8 cellular contexts compared by ENCODE assay signal in the genomic region with DNA sequence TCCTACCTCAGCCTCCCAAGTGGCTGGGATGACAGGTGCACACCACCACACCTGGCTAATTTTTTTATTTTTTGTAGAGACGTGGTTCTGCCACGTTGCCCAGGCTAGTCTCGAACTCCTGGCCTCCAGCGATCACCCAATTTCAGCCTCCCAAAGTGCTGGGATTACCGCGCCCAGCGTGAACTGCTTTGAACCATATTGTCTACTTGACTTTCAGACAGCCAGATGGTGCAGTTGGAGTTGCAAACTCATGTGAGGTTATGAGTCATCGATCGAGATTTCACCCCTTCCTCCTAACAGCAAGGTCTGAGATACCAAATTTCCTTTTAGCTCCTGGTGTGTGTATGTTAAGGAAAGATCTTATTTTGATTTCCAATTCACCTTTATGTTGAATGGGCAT. TPM values are rescaled to one million over a fixed set of nuclear protein-coding genes. Genes with fewer than 3 reads are reported as not detected.
A peak's percentile ranks its signal among the peaks of the same experiment; 100 is the strongest.
DNase-seq lines count a peak whose midpoint lies in the region; ATAC-seq and TF ChIP-seq lines count a peak whose summit lies in the region.
"Had no signal": no experiment of that assay in that cellular context is flagged by ENCODE, and none has a peak within 500 bp of the region (broad histone marks: within the 10 kb centered on the region; RNA-seq: fewer than 3 reads in every experiment).

No MANE protein-coding gene starts in this region.

- CTCF ChIA-PET in Calu3 (lab: Charles Lee): interaction anchor here (0.6 to 1.4 kb wide), 2 partner anchors 23 to 358 kb away, joined by 4 to 11 read pairs; no protein-coding TSS in a partner anchor

- H3K9me3 ChIP-seq in left lung: no peaks in the 10 kb centered on the region
- H3K9me3 ChIP-seq in spleen: no peaks in the 10 kb centered on the region

- H3K4me1 ChIP-seq in left lung: peaks cover 18 to 60% of the 10 kb centered on the region in 2 donors
- peaks cover 11 to 67% (median 41%) of the 10 kb centered on the region in 6 donors for H3K4me1 ChIP-seq in spleen

- H3K36me3 ChIP-seq in left lung (no peaks in the 10 kb centered on the region), spleen (no peaks in the 10 kb centered on the region)

- BruUV-seq in Calu3 (replicated peaks; lab: Mats Ljungman, UMichigan): no TSS peak

- peaks cover 23% of the 10 kb centered on the region for H3K4me1 Mint-ChIP-seq in Calu3 (ENCODE audit: low read depth, unreplicated experiment)
- H3K4me1 Mint-ChIP-seq in activated T-helper 2 cell treated with anti-CD3 and anti-CD28 coated beads, Interferon-gamma antibody, Interleukin-2, Interleukin-4, amounts not matched to agents 10 μg/mL and 5 μg/mL and 100 μg/mL, durations not matched to agents 14 hours and 24 hours and 36 hours (ENCODE audit: low read depth): peaks cover 17% of the 10 kb centered on the region

- H3K27me3 ChIP-seq in left lung (peaks cover 0 to 4% of the 10 kb centered on the region in 2 donors), spleen (replicated peaks in 1 of 7) (no peaks in the 10 kb centered on the region)

- no peaks in the 10 kb centered on the region for H3K9me3 Mint-ChIP-seq in Calu3 (ENCODE audit: low read depth, unreplicated experiment)
- no peaks in the 10 kb centered on the region for H3K9me3 Mint-ChIP-seq in activated T-helper 2 cell treated with anti-CD3 and anti-CD28 coated beads, Interferon-gamma antibody, Interleukin-2, Interleukin-4, amounts not matched to agents 10 μg/mL and 5 μg/mL and 100 μg/mL, durations not matched to agents 14 hours and 24 hours and 36 hours

- peak overlapping the region; percentile 56 for H3K4me3 Mint-ChIP-seq in Calu3 (ENCODE audit: low read depth, unreplicated experiment)
- H3K4me3 Mint-ChIP-seq in activated T-helper 2 cell treated with anti-CD3 and anti-CD28 coated beads, Interferon-gamma antibody, Interleukin-2, Interleukin-4, amounts not matched to agents 10 μg/mL and 5 μg/mL and 100 μg/mL, durations not matched to agents 14 hours and 24 hours and 36 hours (ENCODE audit: low read depth): no peak overlapping the region

- H3K27ac ChIP-seq in epithelial cell of prostate (peak overlapping the region; percentile 44), left lung (peak overlapping the region in 1 of 2 donors; percentile 53), spleen (peak overlapping the region in 2 of 8 donors; percentile 31 to 34)

- H3K27ac Mint-ChIP-seq in Calu3 (ENCODE audit: unreplicated experiment): peak overlapping the region; percentile 90
- H3K27ac Mint-ChIP-seq in activated T-helper 2 cell treated with anti-CD3 and anti-CD28 coated beads, Interferon-gamma antibody, Interleukin-2, Interleukin-4, amounts not matched to agents 10 μg/mL and 5 μg/mL and 100 μg/mL, durations not matched to agents 14 hours and 24 hours and 36 hours: no peak overlapping the region

- 58 to 77% (median 66%) methylated on average over 9 of the region's 9 CpGs for WGBS in spleen, 5 donors

- TF ChIP-seq CTCF in Calu3 (IDR thresholded peaks at IDR 0.05; ENCODE audit: unreplicated experiment) (no peak), left lung (IDR thresholded peaks at IDR 0.05) (no peak), spleen (IDR thresholded peaks at IDR 0.05 in 8 of 11, conservative IDR thresholded peaks at IDR 0.05 in 3 of 11) (no peak)

- TF ChIP-seq POLR2A in spleen (IDR thresholded peaks at IDR 0.05): no peak

- DNase-seq in Calu3 (peak; percentile 54), NCI-H460 (ENCODE audit: extremely low read depth, low read depth) (peak; percentile 47), epithelial cell of prostate (ENCODE audit: low read depth, low spot score) (peak; percentile 34), left lung (no peak), spleen (no peak)
- no peak for DNase-seq in activated T-helper 2 cell treated with anti-CD3 and anti-CD28 coated beads, Interferon-gamma antibody, Interleukin-2, Interleukin-4, amounts not matched to agents 10 μg/mL and 5 μg/mL and 100 μg/mL, durations not matched to agents 14 hours and 24 hours and 36 hours (ENCODE audit: low spot score)

- H3K4me3 ChIP-seq in left lung (no peak overlapping the region), spleen (no peak overlapping the region)
- H3K4me3 ChIP-seq: smooth muscle cell had no signal

- no peak for ATAC-seq in left lung
- ATAC-seq: esophagus mucosa had no signal

- intact Hi-C loops in Calu3 (cut with micrococcal nuclease; ENCODE audit: unreplicated experiment) (no loop called here), left lung (cut with DNase I) (no loop called here), spleen (cut with DNase I; ENCODE audit: low total_unique reads) (no loop called here)
- intact Hi-C loops in activated T-helper 2 cell treated with anti-CD3 and anti-CD28 coated beads, Interferon-gamma antibody, Interleukin-2, Interleukin-4, amounts not matched to agents 10 μg/mL and 5 μg/mL and 100 μg/mL, durations not matched to agents 14 hours and 24 hours and 36 hours (cut with micrococcal nuclease): no loop called here

- no peaks in the 10 kb centered on the region for H3K27me3 Mint-ChIP-seq in Calu3 (ENCODE audit: unreplicated experiment)
- H3K27me3 Mint-ChIP-seq in activated T-helper 2 cell treated with anti-CD3 and anti-CD28 coated beads, Interferon-gamma antibody, Interleukin-2, Interleukin-4, amounts not matched to agents 10 μg/mL and 5 μg/mL and 100 μg/mL, durations not matched to agents 14 hours and 24 hours and 36 hours (ENCODE audit: low read depth): peaks cover 6% of the 10 kb centered on the region

- H3K36me3 Mint-ChIP-seq in Calu3 (ENCODE audit: insufficient read depth, unreplicated experiment): peaks cover 61% of the 10 kb centered on the region
- H3K36me3 Mint-ChIP-seq in activated T-helper 2 cell treated with anti-CD3 and anti-CD28 coated beads, Interferon-gamma antibody, Interleukin-2, Interleukin-4, amounts not matched to agents 10 μg/mL and 5 μg/mL and 100 μg/mL, durations not matched to agents 14 hours and 24 hours and 36 hours (ENCODE audit: low read depth): no peaks in the 10 kb centered on the region

RNA-seq across cellular contexts. Expression of a gene that starts 2.7 kb away (rescaled TPM):
- total RNA-seq in Calu3 (2022) (42.5 and 47.3 TPM in 2 replicates), left lung (10 to 100 TPM; 16.9 to 21.9 TPM), spleen (10 to 100 TPM; 11.3 to 23.3 (median 18.6) TPM)
- 5.9 and 8.1 TPM in 2 replicates for total RNA-seq in NCI-H460 (2014; rRNA removed; shearing (Covaris generic))
- polyA plus RNA-seq in NCI-H460 (2014; cell fraction: nucleus; rRNA removed): 18.7 and 20.0 TPM in 2 replicates
- 10 to 100 TPM in 1 of 3 donors, 1 to 10 TPM in 2; 4.8 to 14.7 (median 9.3) TPM for polyA plus RNA-seq in spleen
- 3.1 and 3.5 TPM in 2 replicates for total RNA-seq in activated T-helper 2 cell treated with anti-CD3 and anti-CD28 coated beads, Interferon-gamma antibody, Interleukin-2, Interleukin-4, amounts not matched to agents 10 μg/mL and 5 μg/mL and 100 μg/mL, durations not matched to agents 14 hours and 24 hours and 36 hours

RNA-seq across cellular contexts. Expression of a gene that starts 12.3 kb away (rescaled TPM):
- not detected in 2 replicates for total RNA-seq in Calu3 (2022)
- total RNA-seq in NCI-H460 (2014; rRNA removed; shearing (Covaris generic)): not detected in 2 replicates
- polyA plus RNA-seq in NCI-H460 (2014; cell fraction: nucleus; rRNA removed): not detected in 2 replicates
- not detected for total RNA-seq in left lung
- not detected for total RNA-seq in spleen
- polyA plus RNA-seq in spleen: not detected
- not detected in 2 replicates for total RNA-seq in activated T-helper 2 cell treated with anti-CD3 and anti-CD28 coated beads, Interferon-gamma antibody, Interleukin-2, Interleukin-4, amounts not matched to agents 10 μg/mL and 5 μg/mL and 100 μg/mL, durations not matched to agents 14 hours and 24 hours and 36 hours
- total RNA-seq: esophagus mucosa had no signal
- polyA plus RNA-seq: smooth muscle cell had no signal

RNA-seq across cellular contexts. Expression of a gene that starts 24.6 kb away (rescaled TPM):
- 0.32 and 0.59 TPM in 2 replicates for total RNA-seq in Calu3 (2022)
- 0.10 TPM in 1 of 2 replicates, not detected in the other for total RNA-seq in NCI-H460 (2014; rRNA removed; shearing (Covaris generic))
- not detected in 2 replicates for polyA plus RNA-seq in NCI-H460 (2014; cell fraction: nucleus; rRNA removed)
- total RNA-seq in left lung: not detected
- not detected for total RNA-seq in spleen
- polyA plus RNA-seq in spleen: under 1 TPM in 2 of 3 donors, not detected in 1; 0.03 to 0.20 TPM
- not detected in 2 replicates for total RNA-seq in activated T-helper 2 cell treated with anti-CD3 and anti-CD28 coated beads, Interferon-gamma antibody, Interleukin-2, Interleukin-4, amounts not matched to agents 10 μg/mL and 5 μg/mL and 100 μg/mL, durations not matched to agents 14 hours and 24 hours and 36 hours
- total RNA-seq: esophagus mucosa had no signal

RNA-seq across cellular contexts. Expression of a gene that starts 38.4 kb away (rescaled TPM):
- 75.5 and 78.1 TPM in 2 replicates for total RNA-seq in Calu3 (2022)
- total RNA-seq in NCI-H460 (2014; rRNA removed; shearing (Covaris generic)): 46.0 and 60.8 TPM in 2 replicates
- 33.1 and 76.8 TPM in 2 replicates for polyA plus RNA-seq in NCI-H460 (2014; cell fraction: nucleus; rRNA removed)
- 10 to 100 TPM; 78.2 to 85.4 TPM for total RNA-seq in left lung
- total RNA-seq in spleen: 100 to 1,000 TPM in 2 of 7 donors, 10 to 100 TPM in 5; 70.6 to 111 (median 83.7) TPM
- polyA plus RNA-seq in spleen: 100 to 1,000 TPM in 2 of 3 donors, 10 to 100 TPM in 1; 94.8 to 118 (median 109) TPM
- 81.4 and 85.7 TPM in 2 replicates for total RNA-seq in activated T-helper 2 cell treated with anti-CD3 and anti-CD28 coated beads, Interferon-gamma antibody, Interleukin-2, Interleukin-4, amounts not matched to agents 10 μg/mL and 5 μg/mL and 100 μg/mL, durations not matched to agents 14 hours and 24 hours and 36 hours

RNA-seq across cellular contexts. Expression of a gene that starts 53.2 kb away (rescaled TPM):
- total RNA-seq in Calu3 (2022) (35.6 and 41.1 TPM in 2 replicates), left lung (10 to 100 TPM; 41.7 to 47.7 TPM), spleen (10 to 100 TPM; 31.7 to 45.2 (median 37.8) TPM)
- 54.7 and 74.6 TPM in 2 replicates for total RNA-seq in NCI-H460 (2014; rRNA removed; shearing (Covaris generic))
- 76.7 and 94.3 TPM in 2 replicates for polyA plus RNA-seq in NCI-H460 (2014; cell fraction: nucleus; rRNA removed)
- polyA plus RNA-seq in spleen: 10 to 100 TPM; 42.0 to 62.0 (median 42.1) TPM
- 41.1 and 43.2 TPM in 2 replicates for total RNA-seq in activated T-helper 2 cell treated with anti-CD3 and anti-CD28 coated beads, Interferon-gamma antibody, Interleukin-2, Interleukin-4, amounts not matched to agents 10 μg/mL and 5 μg/mL and 100 μg/mL, durations not matched to agents 14 hours and 24 hours and 36 hours

Comparison
In these comparisons a context has a peak if more than half of its experiments do, and no peak if none do; other contexts are left out.
1. DNase-seq: peak in Calu3 (single experiment), NCI-H460 (single experiment) and epithelial cell of prostate (single experiment); none in left lung (0 of 2), spleen (single experiment) and activated T-helper 2 cell treated with anti-CD3 and anti-CD28 coated beads, Interferon-gamma antibody, Interleukin-2, Interleukin-4, amounts not matched to agents 10 μg/mL and 5 μg/mL and 100 μg/mL, durations not matched to agents 14 hours and 24 hours and 36 hours (single experiment).